ENCODE assay signal across 15 cellular contexts in genomic region chr2:41600460-41600859, GRCh38.
DNase-seq lines count a peak whose midpoint lies in the region; ATAC-seq and TF ChIP-seq lines count a peak whose summit lies in the region.
"Had no signal": no experiment of that assay in that cellular context is flagged by ENCODE, and none has a peak within 500 bp of the region (broad histone marks: within the 10 kb centered on the region; RNA-seq: fewer than 3 reads in every experiment).

No MANE protein-coding gene starts in this region.

- TF ChIP-seq CTCF in fibroblast of mammary gland (conservative IDR thresholded peaks at IDR 0.05; ENCODE audit: control insufficient read depth, insufficient read depth, low read depth, low read length) (no peak), retinal pigment epithelial cell (conservative IDR thresholded peaks at IDR 0.05; ENCODE audit: low read depth, low read length) (no peak)

- DNase-seq in amniotic stem cell (lab: John Stamatoyannopoulos, UW): peak; percentile 11
- peak; percentile 39 for DNase-seq in fibroblast of mammary gland (ENCODE audit: low read depth)
- peak; percentile 68 for DNase-seq in retinal pigment epithelial cell (ENCODE audit: low read depth)
- DNase-seq in SHP77 (lab: John Stamatoyannopoulos, UW): no peak
- no peak for DNase-seq in cortex of kidney (lab: John Stamatoyannopoulos, UW)
- no peak for DNase-seq in D341Med (ENCODE audit: low spot score)
- DNase-seq: BE2C; CD4-positive, alpha-beta memory T cell; COR-L47; DND-41; GDM1; HCEC 1CT; HFFc6 had no signal

- no peak overlapping the region for H3K4me3 ChIP-seq in fibroblast of mammary gland (ENCODE audit: control insufficient read depth, low read depth, low read length)
- no peak overlapping the region for H3K4me3 ChIP-seq in retinal pigment epithelial cell (ENCODE audit: low read length)
- H3K4me3 ChIP-seq: A549 had no signal

- ATAC-seq in GM19397 (IDR thresholded peaks at IDR 0.05; ENCODE audit: unreplicated experiment): no peak
- ATAC-seq: A549 had no signal

Comparison
In these comparisons a context has a peak if more than half of its experiments do, and no peak if none do; other contexts are left out.
1. DNase-seq: peak in amniotic stem cell (single experiment), fibroblast of mammary gland (single experiment) and retinal pigment epithelial cell (single experiment); none in SHP77 (0 of 2), cortex of kidney (single experiment) and D341Med (single experiment).